35 cellular contexts compared by ENCODE assay signal in the genomic region with DNA sequence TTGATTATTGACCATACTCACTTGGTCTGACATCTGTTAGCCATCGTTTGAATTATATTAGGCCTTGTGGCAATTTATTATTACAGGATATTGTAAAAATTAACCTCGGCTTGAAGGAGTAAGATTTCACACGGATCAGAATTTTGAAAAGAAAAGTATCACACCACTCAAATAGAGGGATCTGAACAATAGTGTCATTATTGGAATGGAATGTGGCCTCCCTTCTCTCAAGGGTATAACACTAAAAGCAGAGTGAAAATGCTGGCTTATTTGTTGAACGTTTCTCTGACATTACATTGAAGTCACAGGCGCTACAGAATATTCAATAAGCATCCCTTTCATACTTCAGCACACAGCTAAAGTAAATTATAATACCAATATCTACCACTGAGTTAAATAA.
DNase-seq lines count a peak whose midpoint lies in the region; ATAC-seq, FAIRE-seq and TF ChIP-seq lines count a peak whose summit lies in the region.
"Had no signal": no experiment of that assay in that cellular context is flagged by ENCODE, and none has a peak within 500 bp of the region (broad histone marks: within the 10 kb centered on the region; RNA-seq: fewer than 3 reads in every experiment).

No MANE protein-coding gene starts in this region.

- no peaks in the 10 kb centered on the region for H3K9me3 ChIP-seq in K562 (replicated peaks; ENCODE audit: control insufficient read depth, insufficient read depth, low read depth, low read length)
- no peaks in the 10 kb centered on the region for H3K9me3 ChIP-seq in body of pancreas
- H3K9me3 ChIP-seq: A549; BE2C; BLaER1; BLaER1 treated with 17β-estradiol and CSF1 and Interleukin-3, amounts not matched to agents 10 nM and 100 nM; Caco-2 had no signal

- no peak for ATAC-seq in K562
- ATAC-seq in body of pancreas, result peak; percentile 40
- peak; percentile 65 for ATAC-seq in sciatic nerve
- ATAC-seq in HG03442 (IDR thresholded peaks at IDR 0.05; ENCODE audit: unreplicated experiment), result no peak
- no peak for ATAC-seq in Right ventricle myocardium superior (ENCODE audit: poor library complexity)
- ATAC-seq: A549; CD8-positive, alpha-beta T cell had no signal

- no peak for TF ChIP-seq RAD21 in K562 (CRISPR knock-in tag; conservative IDR thresholded peaks at IDR 0.05 in 1 of 2, IDR thresholded peaks at IDR 0.05 in 1 of 2)

- H3K4me3 ChIP-seq in K562 (no peak overlapping the region), body of pancreas (no peak overlapping the region)
- H3K4me3 ChIP-seq: A549; BLaER1; BLaER1 treated with 17β-estradiol and CSF1 and Interleukin-3, amounts not matched to agents 10 nM and 100 nM had no signal

- no peak overlapping the region for H2AFZ ChIP-seq in K562 (ENCODE audit: low read depth, low read length)

- no peak for TF ChIP-seq EP300 in K562 (IDR thresholded peaks at IDR 0.05; ENCODE audit: low read length)

- H3K4me2 ChIP-seq in K562 (ENCODE audit: insufficient read depth, low read length), result no peak overlapping the region
- H3K4me2 ChIP-seq: A549; BLaER1; BLaER1 treated with 17β-estradiol and CSF1 and Interleukin-3, amounts not matched to agents 10 nM and 100 nM had no signal

- H3K9ac ChIP-seq in K562 (ENCODE audit: insufficient read depth in 1 of 2, low read depth in 2 of 2, low read length in 2 of 2), result no peak overlapping the region
- H3K9ac ChIP-seq: BLaER1; BLaER1 treated with 17β-estradiol and CSF1 and Interleukin-3, amounts not matched to agents 10 nM and 100 nM had no signal

- WGBS in K562 (ENCODE audit: insufficient coverage, low coverage, missing lambda C conversion rate), result under 1% methylated on average over 5 of the region's 5 CpGs
- 52 to 67% methylated on average over 5 of the region's 5 CpGs for WGBS in body of pancreas, 2 donors

- POLR2A ChIA-PET in K562 (lab: Yijun Ruan, JAX), result no interaction called here

- peak; percentile 11 for FAIRE-seq in K562 (lab: Jason Lieb, UNC)
- FAIRE-seq: A204.1, A549, D721Med had no signal

- no peak for TF ChIP-seq POLR2A in K562 (conservative IDR thresholded peaks at IDR 0.05)
- TF ChIP-seq POLR2A in body of pancreas (IDR thresholded peaks at IDR 0.05), result no peak

- no peak for DNase-seq in K562 (ENCODE audit: extremely low read depth in 1 of 4, low spot score in 3 of 4)
- no peak for DNase-seq in body of pancreas
- no peak for DNase-seq in caudate nucleus (lab: John Stamatoyannopoulos, UW)
- no peak for DNase-seq in sciatic nerve (ENCODE audit: low spot score)
- DNase-seq in NCI-H2107 (lab: John Stamatoyannopoulos, UW), result no peak
- no peak for DNase-seq in posterior vena cava (ENCODE audit: low spot score)
- no peak for DNase-seq in Right ventricle myocardium superior
- DNase-seq: 8988T; ACHN; AML-193; BE2C; C1 segment of cervical spinal cord; Caco-2; Calu3; CD4-positive, alpha-beta memory T cell; CD4-positive, alpha-beta T cell; CD4-positive, CD25-positive, alpha-beta regulatory T cell; CD8-positive, alpha-beta memory T cell; CD8-positive, alpha-beta T cell; COR-L47; DMS 273 treated with DMSO at 0.1 percent for 48 hours; DMS153; DMS53; DMS79; DMS79 treated with DMSO at 0.1 percent for 48 hours; DND-41; EL had no signal

- no peak for TF ChIP-seq CTCF in K562 (IDR thresholded peaks at IDR 0.05 in 2 of 3, conservative IDR thresholded peaks at IDR 0.05 in 1 of 3; ENCODE audit: insufficient read depth in 2 of 3, low read depth in 1 of 3, low read length in 3 of 3)
- no peak for TF ChIP-seq CTCF in body of pancreas (IDR thresholded peaks at IDR 0.05)

- no TSS peak for BruUV-seq in K562 (replicated peaks; lab: Mats Ljungman, UMichigan)

- CTCF ChIA-PET in K562 (lab: Yijun Ruan, JAX; ENCODE audit: low intra/inter-chr PET ratio), result no interaction called here

- H3K27ac ChIP-seq in K562 (ENCODE audit: extremely low read depth, low read depth, low read length), result no peak overlapping the region
- peak overlapping the region in 3 of 4 donors; percentile 3 to 33 (median 28) for H3K27ac ChIP-seq in body of pancreas
- peak overlapping the region; percentile 34 for H3K27ac ChIP-seq in caudate nucleus (ENCODE audit: low read depth, low read length)
- H3K27ac ChIP-seq: 22Rv1; A549; BLaER1; BLaER1 treated with 17β-estradiol and CSF1 and Interleukin-3, amounts not matched to agents 10 nM and 100 nM; C4-2B had no signal

- intact Hi-C loops in K562 (cut with micrococcal nuclease), result no loop called here
- intact Hi-C loops in body of pancreas (cut with DNase I), result no loop called here
- intact Hi-C loops in sciatic nerve (cut with DNase I), result no loop called here
- intact Hi-C loops in posterior vena cava (cut with DNase I), result no loop called here
- intact Hi-C loops in Right ventricle myocardium superior (cut with DNase I), result no loop called here

- H3K36me3 ChIP-seq in K562 (ENCODE audit: control insufficient read depth, insufficient read depth, low read length) (no peaks in the 10 kb centered on the region), body of pancreas (replicated peaks in 1 of 2; ENCODE audit: insufficient read depth in 1 of 2, low read depth in 2 of 2) (no peaks in the 10 kb centered on the region)
- H3K36me3 ChIP-seq: BE2C; BLaER1; BLaER1 treated with 17β-estradiol and CSF1 and Interleukin-3, amounts not matched to agents 10 nM and 100 nM had no signal

- H3K27me3 ChIP-seq in K562 (ENCODE audit: control insufficient read depth in 2 of 2, insufficient read depth in 2 of 2, low read length in 2 of 2) (no peaks in the 10 kb centered on the region), body of pancreas (no peaks in the 10 kb centered on the region)
- H3K27me3 ChIP-seq: BE2C; BLaER1; BLaER1 treated with 17β-estradiol and CSF1 and Interleukin-3, amounts not matched to agents 10 nM and 100 nM had no signal

- H3K79me2 ChIP-seq in K562 (ENCODE audit: control insufficient read depth, insufficient read depth, low read length), result no peaks in the 10 kb centered on the region

- in situ Hi-C loops in K562 (cut with MboI), result no loop called here

- H3K4me1 ChIP-seq in K562 (replicated peaks in 1 of 2; ENCODE audit: control insufficient read depth in 2 of 2, insufficient read depth in 2 of 2, low read length in 2 of 2), result no peaks in the 10 kb centered on the region
- peaks cover 5% of the 10 kb centered on the region for H3K4me1 ChIP-seq in body of pancreas
- H3K4me1 ChIP-seq: A549; BE2C; BLaER1; BLaER1 treated with 17β-estradiol and CSF1 and Interleukin-3, amounts not matched to agents 10 nM and 100 nM; Caco-2 had no signal

- H4K20me1 ChIP-seq in K562 (replicated peaks; ENCODE audit: control insufficient read depth, insufficient read depth, low read length), result no peaks in the 10 kb centered on the region
- H4K20me1 ChIP-seq: BLaER1; BLaER1 treated with 17β-estradiol and CSF1 and Interleukin-3, amounts not matched to agents 10 nM and 100 nM had no signal

- H3K9me1 ChIP-seq in K562 (ENCODE audit: control insufficient read depth, insufficient read depth, low read length), result no peaks in the 10 kb centered on the region

TF ChIP-seq in K562, 482 proteins besides CTCF, POLR2A, EP300 and RAD21:
- TF ChIP-seq MAFK (IDR thresholded peaks at IDR 0.05; ENCODE audit: low read length) (no peak), CGGBP1 (CRISPR knock-in tag; IDR thresholded peaks at IDR 0.05) (no peak), HEY1 (CRISPR knock-in tag; IDR thresholded peaks at IDR 0.05; ENCODE audit: borderline replicate concordance) (no peak)
TF ChIP-seq in K562: peak in this region for 0.

Comparison
In these comparisons a context has a peak if more than half of its experiments do, and no peak if none do; other contexts are left out.
1. ATAC-seq: peak in body of pancreas (single experiment) and sciatic nerve (single experiment); none in K562 (single experiment), HG03442 (single experiment) and Right ventricle myocardium superior (single experiment).